ENCODE assay signal across 8 cellular contexts in the genomic region with DNA sequence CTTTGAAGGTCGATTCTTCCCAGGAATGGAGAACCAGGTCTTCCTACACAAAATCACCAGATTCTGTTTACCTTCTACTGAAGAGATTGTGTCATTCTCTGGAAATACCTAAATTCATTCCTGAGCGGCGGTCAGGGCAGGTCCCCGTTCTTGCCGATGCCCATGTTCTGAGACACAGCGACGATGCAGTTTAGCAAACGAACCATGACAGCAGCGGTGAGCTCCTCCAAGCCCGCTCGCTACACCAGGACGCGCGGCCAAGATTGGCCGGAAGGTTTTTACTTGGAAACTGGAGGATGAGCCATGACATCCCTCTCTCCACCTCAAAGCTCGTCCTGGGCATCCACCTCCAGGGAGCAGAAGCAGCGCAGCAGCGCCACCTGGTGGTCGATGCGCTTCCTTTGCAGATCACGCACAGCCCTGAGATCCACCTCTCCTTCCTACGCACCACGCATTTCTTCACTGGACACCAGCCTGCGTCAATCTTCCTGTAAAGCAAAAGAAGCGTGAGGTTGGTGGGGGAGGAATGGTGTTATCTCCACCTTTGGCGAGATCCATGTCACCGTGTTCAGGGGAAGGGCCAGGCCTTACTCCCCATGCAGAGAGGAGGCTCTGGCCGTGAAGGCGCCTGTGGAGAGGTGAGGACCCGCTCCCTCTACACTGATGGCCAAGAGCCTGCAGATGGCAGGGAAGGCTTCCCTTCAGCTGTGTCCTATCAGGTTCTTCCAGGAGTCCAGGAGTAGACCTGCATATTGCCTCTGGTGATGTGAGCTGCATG. TPM values are rescaled to one million over a fixed set of nuclear protein-coding genes. Genes with fewer than 3 reads are reported as not detected.
DNase-seq lines count a peak whose midpoint lies in the region; ATAC-seq and TF ChIP-seq lines count a peak whose summit lies in the region.

No MANE protein-coding gene starts in this region.

- H3K4me3 ChIP-seq in BE2C (ENCODE audit: low read depth, low read length) (no peak overlapping the region), Panc1 (ENCODE audit: low read depth in 2 of 2, low read length in 2 of 2) (peak overlapping the region; percentile 21 to 49)

- H3K4me1 ChIP-seq in BE2C, result no peaks in the 10 kb centered on the region
- H3K4me1 ChIP-seq in Panc1 (ENCODE audit: control insufficient read depth, insufficient read depth, low read length), result no peaks in the 10 kb centered on the region

- H3K4me1 Mint-ChIP-seq in nephron, result no peaks in the 10 kb centered on the region

- POLR2A ChIA-PET in Panc1 (lab: Charles Lee), result interaction anchor here (1.3 kb wide), 1 partner anchor 9 kb away, joined by 3 read pairs; no protein-coding TSS in a partner anchor

- no peaks in the 10 kb centered on the region for H3K9me3 ChIP-seq in BE2C
- no peaks in the 10 kb centered on the region for H3K9me3 ChIP-seq in Panc1 (ENCODE audit: control insufficient read depth, insufficient read depth, low read depth, low read length)

- CTCF ChIA-PET in Panc1 (lab: Charles Lee), result interaction anchor here (0.6 to 1.4 kb wide), 5 partner anchors 169 to 228 kb away, joined by 3 to 8 read pairs (median 4); partner anchors contain the start of gene PSORS1C2

- DNase-seq in BE2C (peak; percentile 88), GM19240 (ENCODE audit: insufficient read length, low spot score) (peak; percentile 18), HuH-7.5 (ENCODE audit: low spot score) (peak; percentile 58), Panc1 (ENCODE audit: low read depth, low spot score) (peak; percentile 86), activated T-helper 1 cell treated with Interleukin-2 at 50 U/mL for 16 hours (ENCODE audit: low read depth) (peak; percentile 75), fibroblast of peridontal ligament (ENCODE audit: extremely low read depth) (peak; percentile 87)
- DNase-seq in stimulated activated naive CD4-positive, alpha-beta T cell (lab: John Stamatoyannopoulos, UW), result peak; percentile 75 to 94 (median 84)

- no peak overlapping the region for H3K4me3 Mint-ChIP-seq in nephron

- BruUV-seq in Panc1 (replicated peaks; lab: Mats Ljungman, UMichigan), result no TSS peak

- no peak overlapping the region for H3K27ac ChIP-seq in Panc1 (ENCODE audit: low read length)

- H3K27me3 ChIP-seq in BE2C (peaks cover 50% of the 10 kb centered on the region), Panc1 (ENCODE audit: control insufficient read depth, insufficient read depth, low read length) (peaks cover 37% of the 10 kb centered on the region)

- H3K36me3 ChIP-seq in BE2C (no peaks in the 10 kb centered on the region), Panc1 (ENCODE audit: control insufficient read depth, insufficient read depth, low read length) (no peaks in the 10 kb centered on the region)

- H3K27me3 Mint-ChIP-seq in nephron (ENCODE audit: low read depth), result peaks cover 89% of the 10 kb centered on the region

- H3K36me3 Mint-ChIP-seq in nephron (ENCODE audit: low read depth), result no peaks in the 10 kb centered on the region

- ATAC-seq in Panc1, result peak; percentile 100

- peaks cover 3% of the 10 kb centered on the region for H3K9me3 Mint-ChIP-seq in nephron

- intact Hi-C loops in Panc1 (cut with micrococcal nuclease; ENCODE audit: unreplicated experiment), result loop anchor here (2.0 to 5.0 kb wide), 2 partner anchors 170 to 230 kb away; partner anchors contain the start of gene PSORS1C2

- in situ Hi-C loops in Panc1 (cut with HindIII; ENCODE audit: low pct_unique_long_range_greater_than_20kb, low sequenced_read_pairs), result no loop called here

- H3K27ac Mint-ChIP-seq in nephron, result no peak overlapping the region

- TF ChIP-seq CTCF in BE2C (IDR thresholded peaks at IDR 0.05; ENCODE audit: low read depth, low read length) (peak; percentile 91), Panc1 (IDR thresholded peaks at IDR 0.05) (peak; percentile 94), nephron (IDR thresholded peaks at IDR 0.05; ENCODE audit: unreplicated experiment in 3 of 3) (peak; percentile 85 to 90 (median 89))

RNA-seq across cellular contexts. Expression of gene HLA-B, which starts 9.9 kb away (rescaled TPM):
- polyA plus RNA-seq in BE2C (2012; ENCODE audit: insufficient read depth, insufficient read length, low read depth), result 5.7 TPM
- 191 TPM for total RNA-seq in Panc1 (2021; ENCODE audit: unreplicated experiment)
- polyA plus RNA-seq in Panc1 (2012; ENCODE audit: insufficient read length), result 134 TPM

RNA-seq across cellular contexts. Expression of gene MICA, which starts 36.5 kb away (rescaled TPM):
- not detected for polyA plus RNA-seq in BE2C (2012; ENCODE audit: insufficient read depth, insufficient read length, low read depth)
- 33.9 TPM for total RNA-seq in Panc1 (2021; ENCODE audit: unreplicated experiment)
- polyA plus RNA-seq in Panc1 (2012; ENCODE audit: insufficient read length), result 27.7 TPM

Comparison
In these comparisons a context has a peak if more than half of its experiments do, and no peak if none do; other contexts are left out.
1. DNase-seq: peak in every context shown above with its lines; median percentile 88 in BE2C; 87 in fibroblast of peridontal ligament; 86 in Panc1; 84 in stimulated activated naive CD4-positive, alpha-beta T cell; 75 in activated T-helper 1 cell treated with Interleukin-2 at 50 U/mL for 16 hours; 58 in HuH-7.5; 18 in GM19240.